9 cellular contexts compared by ENCODE assay signal in the genomic region with DNA sequence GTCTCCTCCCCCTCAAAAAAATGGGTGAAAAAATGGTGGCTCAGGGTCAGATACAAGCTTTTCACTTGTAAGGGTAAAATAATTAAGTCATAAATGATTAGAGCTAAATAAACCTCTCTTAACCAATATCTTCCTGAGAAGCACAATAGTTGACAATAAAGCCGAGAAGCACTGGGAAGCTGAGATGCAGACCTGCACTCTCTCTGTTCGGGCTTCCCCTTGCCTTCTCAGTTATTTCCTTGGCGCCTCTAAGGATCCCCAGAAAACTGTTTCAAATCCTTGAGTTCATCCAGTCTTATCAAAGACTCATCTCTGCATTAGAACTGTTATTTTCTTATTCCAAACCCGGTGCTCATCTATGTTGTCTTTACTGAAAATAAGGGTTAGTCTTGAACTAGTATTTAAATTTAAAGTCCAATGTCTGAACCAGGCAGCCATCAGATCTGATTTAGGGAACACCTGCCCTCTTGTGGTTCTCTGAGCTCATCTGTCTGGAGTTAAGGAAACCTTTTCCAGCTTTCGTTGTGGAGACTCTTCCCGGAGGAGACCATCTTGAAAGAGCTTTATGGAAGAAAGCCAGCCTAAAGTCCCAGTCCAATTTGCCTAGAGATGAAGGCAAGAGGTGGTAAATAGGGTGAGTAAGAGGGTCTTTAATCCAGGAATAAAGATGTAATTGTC.
A peak's percentile ranks its signal among the peaks of the same experiment; 100 is the strongest.
DNase-seq lines count a peak whose midpoint lies in the region.
"Had no signal": no experiment of that assay in that cellular context is flagged by ENCODE, and none has a peak within 500 bp of the region (broad histone marks: within the 10 kb centered on the region; RNA-seq: fewer than 3 reads in every experiment).

No MANE protein-coding gene starts in this region.

- H3K36me3 Mint-ChIP-seq in activated CD4-positive, alpha-beta T cell treated with anti-CD3 and anti-CD28 coated beads, Interleukin-2, amount 10 ng/mL, durations not matched to agents 7 days and 5 days (ENCODE audit: low read depth), result no peaks in the 10 kb centered on the region

- CTCF ChIA-PET in activated CD4-positive, alpha-beta T cell treated with anti-CD3 and anti-CD28 coated beads, Interleukin-2, amount 10 ng/mL, durations not matched to agents 7 days and 5 days (lab: Charles Lee), result no interaction called here

- H3K36me3 ChIP-seq in H7 (replicated peaks; ENCODE audit: control insufficient read depth, insufficient read depth, low read length), result no peaks in the 10 kb centered on the region

- no peak overlapping the region for H3K4me3 Mint-ChIP-seq in activated CD4-positive, alpha-beta T cell treated with anti-CD3 and anti-CD28 coated beads, Interleukin-2, amount 10 ng/mL, durations not matched to agents 7 days and 5 days

- H3K27me3 Mint-ChIP-seq in activated CD4-positive, alpha-beta T cell treated with anti-CD3 and anti-CD28 coated beads, Interleukin-2, amount 10 ng/mL, durations not matched to agents 7 days and 5 days, result no peaks in the 10 kb centered on the region

- no peaks in the 10 kb centered on the region for H3K4me1 Mint-ChIP-seq in activated CD4-positive, alpha-beta T cell treated with anti-CD3 and anti-CD28 coated beads, Interleukin-2, amount 10 ng/mL, durations not matched to agents 7 days and 5 days

- H3K4me3 ChIP-seq in H7 (ENCODE audit: insufficient read depth, low read depth, low read length) (no peak overlapping the region), skeletal muscle cell (ENCODE audit: low read depth, low read length) (no peak overlapping the region)
- H3K4me3 ChIP-seq: lung, SK-N-MC had no signal

- POLR2A ChIA-PET in activated CD4-positive, alpha-beta T cell treated with anti-CD3 and anti-CD28 coated beads, Interleukin-2, amount 10 ng/mL, durations not matched to agents 7 days and 5 days (lab: Charles Lee), result no interaction called here

- no peaks in the 10 kb centered on the region for H3K9me3 Mint-ChIP-seq in activated CD4-positive, alpha-beta T cell treated with anti-CD3 and anti-CD28 coated beads, Interleukin-2, amount 10 ng/mL, durations not matched to agents 7 days and 5 days

- no peak overlapping the region for H3K27ac Mint-ChIP-seq in activated CD4-positive, alpha-beta T cell treated with anti-CD3 and anti-CD28 coated beads, Interleukin-2, amount 10 ng/mL, durations not matched to agents 7 days and 5 days

- H3K27me3 ChIP-seq in H7 (ENCODE audit: control insufficient read depth, insufficient read depth, low read length), result no peaks in the 10 kb centered on the region

- DNase-seq in H7 (peak; percentile 12), NCI-H748 (lab: John Stamatoyannopoulos, UW; ENCODE audit: unreplicated experiment) (peak; percentile 68), fibroblast of peridontal ligament (ENCODE audit: extremely low read depth) (peak; percentile 21), skeletal muscle cell (ENCODE audit: low read depth) (peak; percentile 13), amygdala (lab: John Stamatoyannopoulos, UW) (no peak), NAMALWA (ENCODE audit: low spot score) (no peak)
- no peak for DNase-seq in activated CD4-positive, alpha-beta T cell treated with anti-CD3 and anti-CD28 coated beads, Interleukin-2, amount 10 ng/mL, durations not matched to agents 7 days and 5 days

Comparison
In these comparisons a context has a peak if more than half of its experiments do, and no peak if none do; other contexts are left out.
1. DNase-seq: peak in H7 (single experiment), NCI-H748 (single experiment), fibroblast of peridontal ligament (single experiment) and skeletal muscle cell (single experiment); none in activated CD4-positive, alpha-beta T cell treated with anti-CD3 and anti-CD28 coated beads, Interleukin-2, amount 10 ng/mL, durations not matched to agents 7 days and 5 days (single experiment), amygdala (0 of 56) and NAMALWA (single experiment).